In the genomic region with DNA sequence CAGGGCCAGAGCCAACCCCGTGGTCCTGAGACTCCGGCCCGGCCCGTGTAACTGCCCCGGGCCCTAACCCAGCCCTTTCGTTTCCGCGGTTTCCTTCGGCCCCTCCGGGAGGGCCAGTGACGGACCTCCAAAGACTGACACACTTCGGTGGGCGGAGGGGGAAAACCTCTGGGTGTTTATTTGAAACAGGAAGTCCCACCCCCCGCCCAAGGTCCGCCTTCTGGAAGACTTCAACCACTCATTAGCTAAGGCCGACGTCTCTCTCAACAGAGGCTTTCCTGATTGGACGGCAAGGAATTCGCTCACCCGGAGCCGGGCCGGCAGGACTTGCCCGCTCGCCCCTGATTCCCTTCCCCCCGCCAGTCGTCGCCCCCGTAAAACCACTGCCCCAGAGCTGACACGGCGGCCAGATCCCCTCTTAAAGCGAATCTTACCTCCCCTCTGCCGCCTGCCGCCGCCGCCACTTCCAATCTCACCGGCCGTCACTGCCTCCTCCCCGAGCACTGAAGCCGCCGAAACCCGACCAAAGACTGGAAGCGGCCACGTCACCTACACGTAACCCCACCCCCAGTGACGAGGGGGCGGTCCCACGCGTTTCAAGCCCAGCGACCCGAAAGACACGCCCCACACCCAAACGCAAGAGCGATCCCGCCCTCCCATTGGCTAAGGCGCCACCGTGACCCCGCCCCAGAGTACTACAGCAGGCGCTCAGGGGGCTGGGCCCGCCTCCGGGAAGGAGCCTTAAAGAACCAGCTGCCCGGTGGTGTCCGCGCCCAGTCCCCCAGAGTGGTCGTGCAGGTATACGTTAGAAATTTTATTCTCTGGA, we compare ENCODE assay signal across 8 cellular contexts. TPM values are rescaled to one million over a fixed set of nuclear protein-coding genes. Genes with fewer than 3 reads are reported as not detected.
DNase-seq lines count a peak whose midpoint lies in the region; ATAC-seq and FAIRE-seq lines count a peak whose summit lies in the region.

A gene with protein sequence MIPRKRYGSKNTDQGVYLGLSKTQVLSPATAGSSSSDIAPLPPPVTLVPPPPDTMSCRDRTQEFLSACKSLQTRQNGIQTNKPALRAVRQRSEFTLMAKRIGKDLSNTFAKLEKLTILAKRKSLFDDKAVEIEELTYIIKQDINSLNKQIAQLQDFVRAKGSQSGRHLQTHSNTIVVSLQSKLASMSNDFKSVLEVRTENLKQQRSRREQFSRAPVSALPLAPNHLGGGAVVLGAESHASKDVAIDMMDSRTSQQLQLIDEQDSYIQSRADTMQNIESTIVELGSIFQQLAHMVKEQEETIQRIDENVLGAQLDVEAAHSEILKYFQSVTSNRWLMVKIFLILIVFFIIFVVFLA (minus strand): TSS at position 532 of the 826 bp plus-strand sequence. CDS start 808 bp downstream, outside the sequence.

- peak; percentile 97 for DNase-seq in DMS79 (lab: John Stamatoyannopoulos, UW)
- DNase-seq in RCC 7860 (ENCODE audit: low spot score) = peak; percentile 91
- peak; percentile 100 for DNase-seq in activated T-cell treated with anti-CD3 and anti-CD28 coated beads, Interleukin-2, amount 50 U/mL, for 72 hours
- peak; percentile 99 for DNase-seq in stimulated activated CD8-positive, alpha-beta memory T cell treated with anti-CD3 and anti-CD28 coated beads, Interleukin-7, amount 100 ng/mL, for 4 hours (ENCODE audit: low read depth in 2 of 2)

- ATAC-seq in GM21786 (IDR thresholded peaks at IDR 0.05; ENCODE audit: unreplicated experiment) (peak; percentile 89), esophagus mucosa (peak; percentile 99)
- ATAC-seq in activated T-cell treated with anti-CD3 and anti-CD28 coated beads, Interleukin-2, amount 50 U/mL, for 72 hours (replicated peaks in 1 of 2) = peak; percentile 90 to 93

- peaks cover 9 to 27% of the 10 kb centered on the region in 2 donors for H3K36me3 Mint-ChIP-seq in activated T-cell treated with anti-CD3 and anti-CD28 coated beads, Interleukin-2, amount 50 U/mL, for 72 hours (ENCODE audit: insufficient read depth in 2 of 2)

- H3K4me3 ChIP-seq in muscle layer of duodenum (ENCODE audit: low read depth in 1 of 2, low read length in 2 of 2) = peak within 1 kb of the TSS; percentile 90 to 94

- H3K27me3 Mint-ChIP-seq in activated T-cell treated with anti-CD3 and anti-CD28 coated beads, Interleukin-2, amount 50 U/mL, for 72 hours (ENCODE audit: low read depth) = no peaks in the 10 kb centered on the region

- peaks cover 41% of the 10 kb centered on the region for H3K4me1 Mint-ChIP-seq in activated T-cell treated with anti-CD3 and anti-CD28 coated beads, Interleukin-2, amount 50 U/mL, for 72 hours (ENCODE audit: low read depth)

- H3K27ac Mint-ChIP-seq in activated T-cell treated with anti-CD3 and anti-CD28 coated beads, Interleukin-2, amount 50 U/mL, for 72 hours = peak within 1 kb of the TSS; percentile 96

- peak within 1 kb of the TSS; percentile 87 to 100 for H3K4me3 Mint-ChIP-seq in activated T-cell treated with anti-CD3 and anti-CD28 coated beads, Interleukin-2, amount 50 U/mL, for 72 hours

- peak; percentile 69 for FAIRE-seq in RCC 7860 (lab: Jason Lieb, UNC)

- no peaks in the 10 kb centered on the region for H3K27me3 ChIP-seq in muscle layer of duodenum (ENCODE audit: low read depth, low read length)

- peak within 1 kb of the TSS; percentile 64 for H3K27ac ChIP-seq in KOPT-K1 (ENCODE audit: low read depth, low read length, poor library complexity, severe bottlenecking)
- H3K27ac ChIP-seq in muscle layer of duodenum (ENCODE audit: low read length) = peak within 1 kb of the TSS; percentile 97

- H3K9me3 Mint-ChIP-seq in activated T-cell treated with anti-CD3 and anti-CD28 coated beads, Interleukin-2, amount 50 U/mL, for 72 hours = no peaks in the 10 kb centered on the region

- no peaks in the 10 kb centered on the region for H3K9me3 ChIP-seq in KOPT-K1 (ENCODE audit: insufficient read depth, low read length, poor library complexity, severe bottlenecking)
- no peaks in the 10 kb centered on the region for H3K9me3 ChIP-seq in muscle layer of duodenum (ENCODE audit: control insufficient read depth in 1 of 2, low read length in 2 of 2)

- H3K36me3 ChIP-seq in KOPT-K1 (ENCODE audit: insufficient read depth, low read length) (peaks cover 60% of the 10 kb centered on the region), muscle layer of duodenum (ENCODE audit: control insufficient read depth in 1 of 2, insufficient read depth in 2 of 2, low read length in 2 of 2) (peaks cover 26 to 35% of the 10 kb centered on the region in 2 donors)

- H3K4me1 ChIP-seq in muscle layer of duodenum (ENCODE audit: control insufficient read depth in 1 of 2, insufficient read depth in 2 of 2, low read length in 2 of 2) = peaks cover 8 to 37% of the 10 kb centered on the region in 2 donors

RNA-seq across cellular contexts. Expression of the gene that starts here (rescaled TPM):
- total RNA-seq in activated T-cell treated with anti-CD3 and anti-CD28 coated beads, Interleukin-2, amount 50 U/mL, for 72 hours = 10 to 100 TPM; 53.9 to 70.1 TPM
- total RNA-seq in esophagus mucosa = 25.1 TPM

Comparison
In these comparisons a context has a peak if more than half of its experiments do, and no peak if none do; other contexts are left out.
1. Peak in every context shown above with its lines: DNase-seq, ATAC-seq, H3K4me3 ChIP-seq and H3K27ac ChIP-seq.